In genomic region chr3:159627634-159628033, GRCh38 we compare ENCODE assay signal across 16 cellular contexts.
"Had no signal": no experiment of that assay in that cellular context is flagged by ENCODE, and none has a peak within 500 bp of the region (broad histone marks: within the 10 kb centered on the region; RNA-seq: fewer than 3 reads in every experiment).

No MANE protein-coding gene starts in this region.

- H3K4me1 Mint-ChIP-seq: activated T-helper 17 cell treated with anti-CD3 and anti-CD28 coated beads, Interleukin-2, amount 50 U/mL, for 72 hours; nephron had no signal

- H3K4me1 ChIP-seq: gastroesophageal sphincter, heart right ventricle, left ventricle myocardium inferior, psoas muscle, suprapubic skin had no signal

- H3K36me3 ChIP-seq: cardiac muscle cell, gastroesophageal sphincter, heart right ventricle, left ventricle myocardium inferior, suprapubic skin had no signal

- H3K27me3 ChIP-seq: cardiac muscle cell, gastroesophageal sphincter, heart right ventricle, suprapubic skin had no signal

- H3K27me3 Mint-ChIP-seq: activated T-helper 17 cell treated with anti-CD3 and anti-CD28 coated beads, Interleukin-2, amount 50 U/mL, for 72 hours had no signal

- H3K4me3 Mint-ChIP-seq: activated T-helper 17 cell treated with anti-CD3 and anti-CD28 coated beads, Interleukin-2, amount 50 U/mL, for 72 hours; nephron; stimulated activated naive CD8-positive, alpha-beta T cell treated with anti-CD3 and anti-CD28 coated beads, Interleukin-15, Interleukin-2, amounts not matched to agents 100 ng/mL and 50 ng/mL, for 24 hours; T-helper 2 cell treated with Interferon-gamma antibody and Interleukin-4, amounts not matched to agents 5 μg/mL and 100 μg/mL, for 36 hours; type B pancreatic cell had no signal

- H3K27ac Mint-ChIP-seq: activated T-helper 17 cell treated with anti-CD3 and anti-CD28 coated beads, Interleukin-2, amount 50 U/mL, for 72 hours; nephron; stimulated activated naive CD8-positive, alpha-beta T cell treated with anti-CD3 and anti-CD28 coated beads, Interleukin-15, Interleukin-2, amounts not matched to agents 100 ng/mL and 50 ng/mL, for 24 hours; T-helper 2 cell treated with Interferon-gamma antibody and Interleukin-4, amounts not matched to agents 5 μg/mL and 100 μg/mL, for 36 hours; type B pancreatic cell had no signal

- H3K36me3 Mint-ChIP-seq: type B pancreatic cell had no signal

- ATAC-seq: activated T-helper 17 cell treated with anti-CD3 and anti-CD28 coated beads, Interleukin-2, amount 50 U/mL, for 72 hours; gastroesophageal sphincter; heart right ventricle; psoas muscle; sciatic nerve had no signal

- H3K9me3 ChIP-seq: gastroesophageal sphincter, heart right ventricle, left ventricle myocardium inferior, psoas muscle, suprapubic skin had no signal

- H3K27ac ChIP-seq: cardiac muscle cell, gastroesophageal sphincter, heart right ventricle, left ventricle myocardium inferior, psoas muscle, suprapubic skin had no signal

- H3K4me3 ChIP-seq: cardiac muscle cell, gastroesophageal sphincter, heart right ventricle, left ventricle myocardium inferior, psoas muscle, suprapubic skin had no signal

- H3K9me3 Mint-ChIP-seq: activated T-helper 17 cell treated with anti-CD3 and anti-CD28 coated beads, Interleukin-2, amount 50 U/mL, for 72 hours; nephron; stimulated activated naive CD8-positive, alpha-beta T cell treated with anti-CD3 and anti-CD28 coated beads, Interleukin-15, Interleukin-2, amounts not matched to agents 100 ng/mL and 50 ng/mL, for 24 hours; T-helper 2 cell treated with Interferon-gamma antibody and Interleukin-4, amounts not matched to agents 5 μg/mL and 100 μg/mL, for 36 hours; type B pancreatic cell had no signal

- DNase-seq: activated CD4-positive, CD25-positive, alpha-beta regulatory T cell treated with anti-CD3 and anti-CD28 coated beads, Interleukin-2, amount 50 U/mL, for 72 hours; activated naive CD4-positive, alpha-beta T cell treated with Interleukin-2 at 50 U/mL for 16 hours; erythroblast; heart right ventricle; left ventricle myocardium inferior; mesenchymal stem cell; psoas muscle had no signal
